1 cellular context compared by ENCODE assay signal in the genomic region with DNA sequence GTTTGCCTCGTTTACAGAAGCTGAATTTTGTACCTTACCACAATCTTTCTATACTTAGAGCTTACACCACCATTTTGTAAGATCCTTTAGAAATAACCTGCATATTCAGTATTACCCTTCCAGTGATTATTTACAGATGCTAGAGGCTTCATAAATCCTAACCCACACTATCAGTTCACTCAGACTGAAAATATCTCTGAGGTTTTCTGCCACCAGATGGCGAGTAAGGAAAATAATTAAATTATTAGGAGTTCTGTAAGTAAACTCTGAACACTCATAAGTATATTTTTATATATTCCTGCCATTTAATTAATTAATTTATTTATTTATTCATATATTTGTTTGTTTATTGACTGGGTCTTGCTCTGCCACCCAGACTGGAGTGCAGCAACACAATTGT.
TF ChIP-seq lines count a peak whose summit lies in the region.

No MANE protein-coding gene starts in this region.

TF ChIP-seq in IMR-90, 13 proteins besides CTCF, POLR2A, EP300 and RAD21 (continued from another document):
- TF ChIP-seq MAZ (IDR thresholded peaks at IDR 0.05; ENCODE audit: borderline replicate concordance, low read depth, low read length) (no peak), ELK1 (IDR thresholded peaks at IDR 0.05; ENCODE audit: borderline replicate concordance, low read depth, low read length) (no peak), RFX5 (IDR thresholded peaks at IDR 0.05; ENCODE audit: low read depth, low read length) (no peak), NFE2L2 (IDR thresholded peaks at IDR 0.05; ENCODE audit: low read depth, low read length) (no peak), CEBPB (IDR thresholded peaks at IDR 0.05; ENCODE audit: low read depth, low read length) (no peak)
- TF ChIP-seq, protein P1, sequence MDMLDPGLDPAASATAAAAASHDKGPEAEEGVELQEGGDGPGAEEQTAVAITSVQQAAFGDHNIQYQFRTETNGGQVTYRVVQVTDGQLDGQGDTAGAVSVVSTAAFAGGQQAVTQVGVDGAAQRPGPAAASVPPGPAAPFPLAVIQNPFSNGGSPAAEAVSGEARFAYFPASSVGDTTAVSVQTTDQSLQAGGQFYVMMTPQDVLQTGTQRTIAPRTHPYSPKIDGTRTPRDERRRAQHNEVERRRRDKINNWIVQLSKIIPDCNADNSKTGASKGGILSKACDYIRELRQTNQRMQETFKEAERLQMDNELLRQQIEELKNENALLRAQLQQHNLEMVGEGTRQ (IDR thresholded peaks at IDR 0.05; ENCODE audit: low read depth, low read length): no peak
TF ChIP-seq in IMR-90: peak in this region for 0.
